Comparison of ENCODE assay signal across 1 cellular context in the genomic region with DNA sequence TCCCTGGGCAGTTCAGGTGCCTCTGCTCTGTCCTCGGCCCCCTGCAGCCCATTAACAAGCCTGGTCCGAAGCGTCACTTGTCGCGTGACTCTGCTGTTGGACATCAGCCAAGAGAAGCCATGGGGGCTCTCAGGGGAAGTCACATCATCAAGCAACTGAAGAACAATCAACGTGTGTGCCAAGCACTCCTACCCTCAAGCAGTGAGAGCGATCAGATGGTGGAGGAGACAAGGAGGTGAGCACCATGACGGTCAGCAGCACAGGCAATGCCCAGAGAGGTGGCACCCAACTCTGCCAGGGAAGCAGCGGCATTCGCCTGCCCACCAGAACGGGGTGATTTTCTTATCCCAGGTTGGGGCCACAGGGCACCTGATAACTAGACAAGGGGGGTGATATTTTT.
TF ChIP-seq lines count a peak whose summit lies in the region.

No MANE protein-coding gene starts in this region.

TF ChIP-seq in HEK293, 187 proteins besides CTCF, POLR2A, EP300 and RAD21 (continued from another document):
- TF ChIP-seq HIC1 (tag by site-specific recombination; IDR thresholded peaks at IDR 0.05): peak; percentile 74; the same call in 1 of the 2 replicates
- no peak for TF ChIP-seq ZNF830 (tag by site-specific recombination; IDR thresholded peaks at IDR 0.05; ENCODE audit: low read depth)
- no peak for TF ChIP-seq GFI1B (tag by site-specific recombination; IDR thresholded peaks at IDR 0.05)
- no peak for TF ChIP-seq TCF7L2 (IDR thresholded peaks at IDR 0.05; ENCODE audit: borderline replicate concordance, low read depth, low read length)
- no peak for TF ChIP-seq ZNF449 (tag by site-specific recombination; IDR thresholded peaks at IDR 0.05)
- TF ChIP-seq OSR2 (tag by site-specific recombination; IDR thresholded peaks at IDR 0.05): no peak
- TF ChIP-seq SETDB1 (IDR thresholded peaks at IDR 0.05; ENCODE audit: insufficient read length, low read length): no peak
- TF ChIP-seq ELK4 (IDR thresholded peaks at IDR 0.05; ENCODE audit: borderline replicate concordance, low read depth, low read length): no peak
- no peak for TF ChIP-seq ZNF133 (tag by site-specific recombination; IDR thresholded peaks at IDR 0.05)
- TF ChIP-seq PRDM4 (tag by site-specific recombination; IDR thresholded peaks at IDR 0.05): no peak
- no peak for TF ChIP-seq ZEB2 (tag by site-specific recombination; IDR thresholded peaks at IDR 0.05)
- no peak for TF ChIP-seq MYNN (tag by site-specific recombination; IDR thresholded peaks at IDR 0.05; ENCODE audit: borderline replicate concordance)
- no peak for TF ChIP-seq INSM2 (tag by site-specific recombination; IDR thresholded peaks at IDR 0.05)
